In the genomic region with DNA sequence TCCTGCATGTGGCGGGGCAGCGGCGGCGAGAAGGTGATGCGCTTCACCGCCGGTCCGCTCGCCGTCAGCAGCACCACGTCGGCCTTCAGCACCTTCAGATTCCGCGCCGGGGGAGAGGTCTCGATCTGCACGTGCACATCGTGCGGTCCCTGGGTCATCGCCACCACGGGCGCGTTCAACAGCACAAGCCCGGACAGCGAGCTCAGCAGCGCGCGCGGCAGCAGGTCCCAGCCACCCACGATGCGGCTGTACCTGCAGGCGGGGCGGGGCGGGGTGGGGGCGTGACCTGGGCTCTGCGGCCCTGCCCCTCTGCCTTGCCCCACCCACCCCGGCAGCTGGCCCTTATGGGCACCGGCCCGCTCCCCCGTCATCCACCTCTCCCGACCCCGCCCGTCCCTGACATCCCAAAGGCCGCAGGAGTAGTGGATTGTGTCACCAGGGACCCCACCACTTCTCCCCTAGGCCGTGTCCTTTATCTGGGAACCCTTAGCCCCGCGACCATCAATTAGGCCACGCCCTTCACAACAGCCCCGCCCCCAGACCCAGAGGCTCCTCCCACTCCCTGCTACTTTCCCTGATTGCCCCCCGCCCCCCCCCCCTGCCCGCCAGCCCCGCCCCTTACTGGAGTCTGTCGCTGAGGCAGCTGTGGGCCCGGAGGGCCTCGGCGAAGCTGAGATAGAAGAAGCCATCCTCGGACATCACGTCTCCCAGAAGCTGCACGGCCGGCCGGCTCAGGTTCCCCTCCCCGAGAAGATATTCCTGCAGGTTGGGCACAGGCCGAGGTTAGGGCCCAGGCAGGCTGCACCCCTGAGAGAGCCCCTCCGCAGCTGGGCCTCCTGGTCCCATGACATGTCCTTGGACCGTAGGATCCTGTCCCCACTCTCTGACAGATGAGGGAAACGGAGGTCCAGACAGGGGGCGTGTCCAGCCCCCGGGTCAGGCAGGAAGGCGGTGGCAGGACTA, we compare ENCODE assay signal across 9 cellular contexts. TPM values are rescaled to one million over a fixed set of nuclear protein-coding genes. Genes with fewer than 3 reads are reported as not detected.
DNase-seq lines count a peak whose midpoint lies in the region; ATAC-seq, FAIRE-seq and TF ChIP-seq lines count a peak whose summit lies in the region.
"Had no signal": no experiment of that assay in that cellular context is flagged by ENCODE, and none has a peak within 500 bp of the region (broad histone marks: within the 10 kb centered on the region; RNA-seq: fewer than 3 reads in every experiment).

No MANE protein-coding gene starts in this region.

- H2AFZ ChIP-seq in MM.1S (ENCODE audit: low read length), result peak overlapping the region; percentile 69

- no peak for DNase-seq in BJ (ENCODE audit: low read depth)
- DNase-seq in MM.1S, result peak; percentile 56
- DNase-seq in activated CD8-positive, alpha-beta T cell treated with anti-CD3 and anti-CD28 coated beads, Interleukin-2, amount 10 ng/mL, durations not matched to agents 7 days and 5 days, result peak; percentile 66
- no peak for DNase-seq in epithelial cell of proximal tubule (ENCODE audit: low read depth)
- DNase-seq in psoas muscle, result no peak
- DNase-seq in AML-193 (lab: John Stamatoyannopoulos, UW), result no peak
- no peak for DNase-seq in NCI-H524 treated with DMSO at 0.1 percent for 48 hours (lab: John Stamatoyannopoulos, UW)
- DNase-seq in kidney, result no peak

- H3K4me1 ChIP-seq in MM.1S (ENCODE audit: low read length) (no peaks in the 10 kb centered on the region), psoas muscle (peaks cover 9% of the 10 kb centered on the region), kidney (ENCODE audit: control insufficient read depth in 1 of 2, insufficient read depth in 1 of 2, low read depth in 1 of 2, low read length in 2 of 2) (peaks cover 0 to 5% of the 10 kb centered on the region in 2 donors)

- intact Hi-C loops in psoas muscle (cut with DNase I) (loop anchor here in 1 of 2 donors (5.0 kb wide), 1 partner anchor 37 kb away; the partner anchor contains the start of genes ATF5 and NUP62), kidney (cut with DNase I) (no loop called here)

- no peaks in the 10 kb centered on the region for H3K9me3 Mint-ChIP-seq in activated CD8-positive, alpha-beta T cell treated with anti-CD3 and anti-CD28 coated beads, Interleukin-2, amount 10 ng/mL, durations not matched to agents 7 days and 5 days (ENCODE audit: insufficient read depth)

- H3K79me2 ChIP-seq in MM.1S (ENCODE audit: low read length), result no peaks in the 10 kb centered on the region

- peaks cover 27% of the 10 kb centered on the region for H3K4me1 Mint-ChIP-seq in activated CD8-positive, alpha-beta T cell treated with anti-CD3 and anti-CD28 coated beads, Interleukin-2, amount 10 ng/mL, durations not matched to agents 7 days and 5 days (ENCODE audit: low read depth)

- H3K27ac ChIP-seq in MM.1S (ENCODE audit: low read length) (peak overlapping the region; percentile 13; the same call in 1 of the 2 replicates), psoas muscle (no peak overlapping the region), kidney (ENCODE audit: low read depth in 2 of 2, low read length in 2 of 2) (no peak overlapping the region)
- H3K27ac ChIP-seq: epithelial cell of prostate had no signal

- H3K9ac ChIP-seq in MM.1S (ENCODE audit: low read length), result peak overlapping the region; percentile 23; the same call in 1 of the 2 replicates
- no peak overlapping the region for H3K9ac ChIP-seq in kidney (ENCODE audit: low read length in 2 of 2)

- no peaks in the 10 kb centered on the region for H3F3A ChIP-seq in MM.1S (ENCODE audit: insufficient read depth, low read length)

- H3K27ac Mint-ChIP-seq in activated CD8-positive, alpha-beta T cell treated with anti-CD3 and anti-CD28 coated beads, Interleukin-2, amount 10 ng/mL, durations not matched to agents 7 days and 5 days, result peak overlapping the region; percentile 74

- H3K9me3 ChIP-seq in MM.1S (replicated peaks; ENCODE audit: insufficient read depth, low read length), result no peaks in the 10 kb centered on the region
- no peaks in the 10 kb centered on the region for H3K9me3 ChIP-seq in psoas muscle
- no peaks in the 10 kb centered on the region for H3K9me3 ChIP-seq in kidney (ENCODE audit: control insufficient read depth in 1 of 2, low read length in 2 of 2)

- H3K4me3 ChIP-seq in BJ (ENCODE audit: low read depth, low read length) (peak overlapping the region; percentile 19; the same call in 1 of the 2 replicates), MM.1S (ENCODE audit: low read length) (peak overlapping the region; percentile 54), epithelial cell of proximal tubule (ENCODE audit: low read depth, low read length) (peak overlapping the region; percentile 30), psoas muscle (peak overlapping the region; percentile 53), kidney (ENCODE audit: low read length in 2 of 2) (no peak overlapping the region)

- CTCF ChIA-PET in BJ (lab: Yijun Ruan, JAX), result interaction anchor here (0.9 to 2.5 kb wide), 4 partner anchors 9 to 20 kb away, joined by 3 to 7 read pairs (median 4); no protein-coding TSS in a partner anchor
- CTCF ChIA-PET in activated CD8-positive, alpha-beta T cell treated with anti-CD3 and anti-CD28 coated beads, Interleukin-2, amount 10 ng/mL, durations not matched to agents 7 days and 5 days (lab: Charles Lee), result interaction anchor here (0.9 to 1.8 kb wide), 6 partner anchors 10 to 40 kb away, joined by 3 to 4 read pairs (median 4); partner anchors contain the start of gene ATF5

- WGBS in psoas muscle, 3 donors, result 10 to 14% (median 11%) methylated on average over 55 to 69 of the region's 69 CpGs

- H3K4me2 ChIP-seq in MM.1S (ENCODE audit: low read depth, low read length), result peak overlapping the region; percentile 88

- no peak for FAIRE-seq in kidney (lab: Jason Lieb, UNC)

- peaks cover 4% of the 10 kb centered on the region for H3K36me3 Mint-ChIP-seq in activated CD8-positive, alpha-beta T cell treated with anti-CD3 and anti-CD28 coated beads, Interleukin-2, amount 10 ng/mL, durations not matched to agents 7 days and 5 days (ENCODE audit: low read depth)

- H3K36me3 ChIP-seq in BJ (ENCODE audit: control insufficient read depth, insufficient read depth, low read length), result no peaks in the 10 kb centered on the region; the same call in 1 of the 2 replicates
- no peaks in the 10 kb centered on the region for H3K36me3 ChIP-seq in MM.1S (replicated peaks; ENCODE audit: insufficient read depth, low read length)
- H3K36me3 ChIP-seq in psoas muscle (ENCODE audit: insufficient read depth in 1 of 2, low read depth in 1 of 2), result peaks cover 0 to 35% of the 10 kb centered on the region in 2 donors
- H3K36me3 ChIP-seq in kidney (ENCODE audit: control insufficient read depth in 1 of 2, insufficient read depth in 2 of 2, low read length in 2 of 2), result no peaks in the 10 kb centered on the region

- TF ChIP-seq CTCF in BJ (IDR thresholded peaks at IDR 0.05; ENCODE audit: insufficient read depth, low read depth, low read length) (no peak), MM.1S (IDR thresholded peaks at IDR 0.05; ENCODE audit: low read length) (no peak), epithelial cell of proximal tubule (conservative IDR thresholded peaks at IDR 0.05; ENCODE audit: low read depth, low read length) (peak; percentile 25), psoas muscle (IDR thresholded peaks at IDR 0.05) (no peak), kidney (IDR thresholded peaks at IDR 0.05; ENCODE audit: borderline replicate concordance, extremely low read depth, insufficient read depth) (no peak)

- no peaks in the 10 kb centered on the region; the same call in 1 of the 2 replicates for H3K27me3 ChIP-seq in BJ (ENCODE audit: control insufficient read depth, insufficient read depth, low read length)
- H3K27me3 ChIP-seq in MM.1S (replicated peaks; ENCODE audit: insufficient read depth, low read length), result peaks cover 5% of the 10 kb centered on the region; the same call in 1 of the 2 replicates
- H3K27me3 ChIP-seq in psoas muscle (ENCODE audit: insufficient read depth in 3 of 3, low read length in 2 of 3), result no peaks in the 10 kb centered on the region

- POLR2A ChIA-PET in BJ (lab: Charles Lee), result no interaction called here
- POLR2A ChIA-PET in activated CD8-positive, alpha-beta T cell treated with anti-CD3 and anti-CD28 coated beads, Interleukin-2, amount 10 ng/mL, durations not matched to agents 7 days and 5 days (lab: Charles Lee), result interaction anchor here (1.0 kb wide), 1 partner anchor 39 kb away, joined by 3 read pairs; the partner anchor contains the start of gene NUP62

- H3K4me3 Mint-ChIP-seq in activated CD8-positive, alpha-beta T cell treated with anti-CD3 and anti-CD28 coated beads, Interleukin-2, amount 10 ng/mL, durations not matched to agents 7 days and 5 days, result peak overlapping the region; percentile 68

- no peaks in the 10 kb centered on the region for H3K27me3 Mint-ChIP-seq in activated CD8-positive, alpha-beta T cell treated with anti-CD3 and anti-CD28 coated beads, Interleukin-2, amount 10 ng/mL, durations not matched to agents 7 days and 5 days (ENCODE audit: low read depth)

- H3K9me2 ChIP-seq in MM.1S (replicated peaks; ENCODE audit: insufficient read depth, low read length), result no peaks in the 10 kb centered on the region

- peak; percentile 83 for ATAC-seq in activated CD8-positive, alpha-beta T cell treated with anti-CD3 and anti-CD28 coated beads, Interleukin-2, amount 10 ng/mL, durations not matched to agents 7 days and 5 days
- ATAC-seq in psoas muscle, result peak; percentile 26 to 60 (median 57)

- H4K20me1 ChIP-seq in MM.1S (ENCODE audit: insufficient read depth, low read length), result no peaks in the 10 kb centered on the region

RNA-seq across cellular contexts. Expression of gene IL4I1, which starts 6.1 kb away (rescaled TPM):
- 0.12 and 0.32 TPM in 2 replicates for polyA plus RNA-seq in BJ (2011; rRNA removed)
- polyA minus RNA-seq in BJ (2011; rRNA and poly(A)+ RNA removed), result not detected in 2 replicates
- 1 to 10 TPM; 1.2 to 1.6 TPM for total RNA-seq in activated CD8-positive, alpha-beta T cell treated with anti-CD3 and anti-CD28 coated beads, Interleukin-2, amount 10 ng/mL, durations not matched to agents 7 days and 5 days
- total RNA-seq in epithelial cell of proximal tubule, result 4.0 and 9.5 TPM in 2 replicates
- 1 to 10 TPM in 1 of 4 donors, under 1 TPM in 3; 0.21 to 3.3 (median 0.46) TPM for total RNA-seq in psoas muscle
- polyA plus RNA-seq in psoas muscle, result under 1 TPM; 0.05 to 0.46 (median 0.27) TPM
- 12.8 TPM for total RNA-seq in kidney
- polyA plus RNA-seq in kidney (ENCODE audit: insufficient read depth, low read depth, low replicate concordance), result 0.82 TPM

RNA-seq across cellular contexts. Expression of gene TBC1D17, which starts 13.1 kb away (rescaled TPM):
- polyA plus RNA-seq in BJ (2011; rRNA removed) (17.6 and 26.7 TPM in 2 replicates), psoas muscle (10 to 100 TPM; 36.3 to 62.0 (median 52.6) TPM), kidney (ENCODE audit: insufficient read depth, low read depth, low replicate concordance) (34.8 TPM)
- polyA minus RNA-seq in BJ (2011; rRNA and poly(A)+ RNA removed), result 20.6 and 23.7 TPM in 2 replicates
- total RNA-seq in activated CD8-positive, alpha-beta T cell treated with anti-CD3 and anti-CD28 coated beads, Interleukin-2, amount 10 ng/mL, durations not matched to agents 7 days and 5 days, result 10 to 100 TPM; 28.6 to 30.8 TPM
- total RNA-seq in epithelial cell of proximal tubule (11.9 and 16.8 TPM in 2 replicates), psoas muscle (100 to 1,000 TPM in 2 of 4 donors, 10 to 100 TPM in 2; 81.8 to 107 (median 94.8) TPM), kidney (43.6 TPM)

RNA-seq across cellular contexts. Expression of gene AKT1S1, which starts 13.5 kb away (rescaled TPM):
- 40.5 and 42.0 TPM in 2 replicates for polyA plus RNA-seq in BJ (2011; rRNA removed)
- 17.5 and 21.6 TPM in 2 replicates for polyA minus RNA-seq in BJ (2011; rRNA and poly(A)+ RNA removed)
- 10 to 100 TPM; 15.6 to 16.4 TPM for total RNA-seq in activated CD8-positive, alpha-beta T cell treated with anti-CD3 and anti-CD28 coated beads, Interleukin-2, amount 10 ng/mL, durations not matched to agents 7 days and 5 days
- 25.8 and 34.4 TPM in 2 replicates for total RNA-seq in epithelial cell of proximal tubule
- total RNA-seq in psoas muscle, result 10 to 100 TPM; 56.0 to 82.8 (median 57.2) TPM
- 100 to 1,000 TPM in 1 of 3 donors, 10 to 100 TPM in 2; 48.0 to 103 (median 76.0) TPM for polyA plus RNA-seq in psoas muscle
- total RNA-seq in kidney, result 33.7 TPM
- 47.2 TPM for polyA plus RNA-seq in kidney (ENCODE audit: insufficient read depth, low read depth, low replicate concordance)

RNA-seq across cellular contexts. Expression of gene PNKP, which starts 23.3 kb away (rescaled TPM):
- polyA plus RNA-seq in BJ (2011; rRNA removed) (14.6 and 28.9 TPM in 2 replicates), psoas muscle (10 to 100 TPM; 16.7 to 31.9 (median 18.2) TPM), kidney (ENCODE audit: insufficient read depth, low read depth, low replicate concordance) (45.5 TPM)
- 14.1 and 19.1 TPM in 2 replicates for polyA minus RNA-seq in BJ (2011; rRNA and poly(A)+ RNA removed)
- 100 to 1,000 TPM; 113 to 120 TPM for total RNA-seq in activated CD8-positive, alpha-beta T cell treated with anti-CD3 and anti-CD28 coated beads, Interleukin-2, amount 10 ng/mL, durations not matched to agents 7 days and 5 days
- total RNA-seq in epithelial cell of proximal tubule (59.2 and 71.6 TPM in 2 replicates), psoas muscle (10 to 100 TPM; 20.6 to 28.2 (median 23.9) TPM), kidney (101 TPM)

RNA-seq across cellular contexts. Expression of gene ATF5, which starts 38.4 kb away (rescaled TPM):
- polyA plus RNA-seq in BJ (2011; rRNA removed) (6.9 and 7.9 TPM in 2 replicates), psoas muscle (10 to 100 TPM in 2 of 3 donors, 1 to 10 TPM in 1; 10.0 to 39.4 (median 23.7) TPM), kidney (ENCODE audit: insufficient read depth, low read depth, low replicate concordance) (22.7 TPM)
- polyA minus RNA-seq in BJ (2011; rRNA and poly(A)+ RNA removed), result 2.7 and 4.0 TPM in 2 replicates
- total RNA-seq in activated CD8-positive, alpha-beta T cell treated with anti-CD3 and anti-CD28 coated beads, Interleukin-2, amount 10 ng/mL, durations not matched to agents 7 days and 5 days, result 1 to 10 TPM; 7.1 to 9.3 TPM
- total RNA-seq in epithelial cell of proximal tubule (15.3 and 17.5 TPM in 2 replicates), psoas muscle (10 to 100 TPM; 13.3 to 31.8 (median 20.1) TPM), kidney (36.4 TPM)

Comparison
In these comparisons a context has a peak if more than half of its experiments do, and no peak if none do; other contexts are left out.
1. DNase-seq: peak in MM.1S (single experiment) and activated CD8-positive, alpha-beta T cell treated with anti-CD3 and anti-CD28 coated beads, Interleukin-2, amount 10 ng/mL, durations not matched to agents 7 days and 5 days (single experiment); none in BJ (single experiment), epithelial cell of proximal tubule (single experiment), psoas muscle (0 of 2), AML-193 (0 of 2), NCI-H524 treated with DMSO at 0.1 percent for 48 hours (single experiment) and kidney (single experiment).
2. H3K4me3 ChIP-seq: peak in BJ (single experiment), MM.1S (single experiment), epithelial cell of proximal tubule (single experiment) and psoas muscle (single experiment); none in kidney (0 of 2).